In the genomic region with DNA sequence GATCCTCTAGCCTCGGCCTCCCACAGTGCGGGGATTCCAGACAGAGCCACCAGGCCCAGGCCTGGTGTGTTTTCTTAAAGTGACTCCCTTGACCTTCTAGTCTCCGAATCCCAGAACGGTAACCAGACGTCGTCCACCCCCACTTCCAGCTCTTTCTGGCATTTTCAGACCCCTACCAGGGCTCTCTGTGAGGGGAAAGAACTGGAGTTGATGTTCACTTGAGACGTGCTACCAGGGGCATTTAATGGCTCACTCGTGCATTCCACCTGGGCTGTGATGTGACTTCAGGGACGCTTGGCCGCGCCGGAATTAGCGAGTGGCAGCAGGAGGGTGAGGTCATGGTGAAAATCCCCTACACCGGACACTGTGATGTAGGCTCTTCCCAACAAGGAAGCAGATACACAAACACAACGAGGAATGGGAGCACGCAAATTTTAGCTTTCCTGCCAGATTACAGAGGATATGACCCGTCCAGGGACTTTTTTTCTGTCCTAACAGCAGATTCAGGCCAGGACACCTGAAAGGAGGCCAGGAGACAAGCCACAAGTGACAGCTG, we compare ENCODE assay signal across 8 cellular contexts. TPM values are rescaled to one million over a fixed set of nuclear protein-coding genes. Genes with fewer than 3 reads are reported as not detected.
DNase-seq lines count a peak whose midpoint lies in the region; ATAC-seq, FAIRE-seq and TF ChIP-seq lines count a peak whose summit lies in the region.

No MANE protein-coding gene starts in this region.

- FAIRE-seq in HepG2 (lab: Jason Lieb, UNC) = no peak

- POLR2A ChIA-PET in HepG2 (lab: Yijun Ruan, JAX) = interaction anchor here (1.2 to 2.8 kb wide), 8 partner anchors 10 to 551 kb away, joined by 4 to 31 read pairs (median 11); a partner anchor contains a TSS

- H3K9me3 Mint-ChIP-seq in T-helper 1 cell treated with Interleukin-12 subunit alpha and Interleukin-12 subunit beta and Interleukin-4 antibody, amounts not matched to agents 30 μg/mL and 1 μg/mL, for 36 hours = no peaks in the 10 kb centered on the region

- H3K4me2 ChIP-seq in HepG2 (ENCODE audit: low read depth, low read length) = peak overlapping the region; percentile 91

- no peak overlapping the region for H2AFZ ChIP-seq in HepG2 (ENCODE audit: low read length)

- H4K20me1 ChIP-seq in HepG2 (ENCODE audit: insufficient read depth, low read length) = peaks cover 22% of the 10 kb centered on the region

- peak overlapping the region; percentile 92 for H3K4me3 Mint-ChIP-seq in T-helper 1 cell treated with Interleukin-12 subunit alpha and Interleukin-12 subunit beta and Interleukin-4 antibody, amounts not matched to agents 30 μg/mL and 1 μg/mL, for 36 hours

- H3K27me3 ChIP-seq in ascending aorta = no peaks in the 10 kb centered on the region
- H3K27me3 ChIP-seq in HepG2 (ENCODE audit: control insufficient read depth in 1 of 2, insufficient read depth in 2 of 2, low read length in 2 of 2) = no peaks in the 10 kb centered on the region; a peak in 1 of 5 replicates
- no peaks in the 10 kb centered on the region for H3K27me3 ChIP-seq in suprapubic skin

- H3K79me2 ChIP-seq in HepG2 (ENCODE audit: insufficient read depth, low read length) = peaks cover 33% of the 10 kb centered on the region

- H3K27me3 Mint-ChIP-seq in T-helper 1 cell treated with Interleukin-12 subunit alpha and Interleukin-12 subunit beta and Interleukin-4 antibody, amounts not matched to agents 30 μg/mL and 1 μg/mL, for 36 hours (ENCODE audit: low read depth) = peaks cover 13% of the 10 kb centered on the region

- H3K36me3 Mint-ChIP-seq in T-helper 1 cell treated with Interleukin-12 subunit alpha and Interleukin-12 subunit beta and Interleukin-4 antibody, amounts not matched to agents 30 μg/mL and 1 μg/mL, for 36 hours (ENCODE audit: low read depth) = peaks cover 19% of the 10 kb centered on the region

- H3K27ac Mint-ChIP-seq in T-helper 1 cell treated with Interleukin-12 subunit alpha and Interleukin-12 subunit beta and Interleukin-4 antibody, amounts not matched to agents 30 μg/mL and 1 μg/mL, for 36 hours = peak overlapping the region; percentile 96

- TF ChIP-seq RAD21 in HepG2 (CRISPR knock-in tag; IDR thresholded peaks at IDR 0.05) = no peak

- TSS peak; percentile 78 for BruUV-seq in HepG2 (replicated peaks; lab: Mats Ljungman, UMichigan)

- no peak for DNase-seq in T-helper 1 cell
- peak in 1 of 2 donors; percentile 67 for DNase-seq in ascending aorta (ENCODE audit: low spot score in 2 of 2)
- DNase-seq in HepG2 (ENCODE audit: low spot score) = no peak
- DNase-seq in suprapubic skin (ENCODE audit: low spot score in 2 of 2) = peak in 1 of 2 donors; percentile 76

- no peaks in the 10 kb centered on the region for H3K9me3 ChIP-seq in ascending aorta
- no peaks in the 10 kb centered on the region for H3K9me3 ChIP-seq in HepG2 (ENCODE audit: low read length)
- H3K9me3 ChIP-seq in suprapubic skin = no peaks in the 10 kb centered on the region

- H3K27ac ChIP-seq in ascending aorta = peak overlapping the region; percentile 97 to 98
- no peak overlapping the region for H3K27ac ChIP-seq in HepG2 (ENCODE audit: extremely low read length, insufficient read depth, low read length)
- peak overlapping the region; percentile 91 for H3K27ac ChIP-seq in suprapubic skin

- ATAC-seq in HepG2 (no peak), HG03565 (IDR thresholded peaks at IDR 0.05; ENCODE audit: unreplicated experiment) (no peak), HG03460 (IDR thresholded peaks at IDR 0.05; ENCODE audit: unreplicated experiment) (no peak), HG03521 (IDR thresholded peaks at IDR 0.05; ENCODE audit: unreplicated experiment) (no peak)

- H3K36me3 ChIP-seq in ascending aorta (peaks cover 6 to 7% of the 10 kb centered on the region in 2 donors), HepG2 (replicated peaks in 1 of 2; ENCODE audit: control insufficient read depth in 1 of 2, insufficient read depth in 2 of 2, low read length in 2 of 2) (peaks cover 2 to 9% of the 10 kb centered on the region in 2 experiments; a peak in 4 of 5 replicates), suprapubic skin (peaks cover 4% of the 10 kb centered on the region)

- WGBS in HepG2 (ENCODE audit: low lambda C conversion rate) = 88% methylated on average over 17 of the region's 17 CpGs
- WGBS in suprapubic skin = 52% methylated on average over 17 of the region's 17 CpGs

- TF ChIP-seq POLR2A in HepG2 (IDR thresholded peaks at IDR 0.05; ENCODE audit: insufficient read depth in 1 of 2, low read depth in 2 of 2, low read length in 2 of 2) (no peak), suprapubic skin (IDR thresholded peaks at IDR 0.05) (no peak)

- H3K4me3 ChIP-seq in ascending aorta (peak overlapping the region; percentile 87 to 92), HepG2 (replicated peaks in 1 of 3; ENCODE audit: insufficient read depth in 1 of 3, low read depth in 2 of 3, low read length in 3 of 3) (peak overlapping the region in 1 of 3 experiments; percentile 91; a peak in 2 of 6 replicates), suprapubic skin (peak overlapping the region; percentile 85)

- no peak for TF ChIP-seq EP300 in HepG2 (IDR thresholded peaks at IDR 0.05; ENCODE audit: low read depth in 2 of 2, low read length in 2 of 2)
- no peak for TF ChIP-seq EP300 in HepG2 (CRISPR knock-in tag; IDR thresholded peaks at IDR 0.05; ENCODE audit: borderline replicate concordance)
- no peak for TF ChIP-seq EP300 in suprapubic skin (IDR thresholded peaks at IDR 0.05)

- intact Hi-C loops in ascending aorta (cut with DNase I) = loop anchor here (2.0 to 5.0 kb wide), 3 partner anchors 139 to 1245 kb away; a partner anchor contains a TSS
- intact Hi-C loops in HepG2 (cut with micrococcal nuclease; ENCODE audit: unreplicated experiment) = loop anchor here (10.0 kb wide), 1 partner anchor 83 kb away; no protein-coding TSS in a partner anchor

- H3K4me1 Mint-ChIP-seq in T-helper 1 cell treated with Interleukin-12 subunit alpha and Interleukin-12 subunit beta and Interleukin-4 antibody, amounts not matched to agents 30 μg/mL and 1 μg/mL, for 36 hours (ENCODE audit: low read depth) = peaks cover 24% of the 10 kb centered on the region

- H3K4me1 ChIP-seq in ascending aorta = peaks cover 0 to 29% of the 10 kb centered on the region in 2 donors
- H3K4me1 ChIP-seq in HepG2 (ENCODE audit: insufficient read depth, low read length) = peaks cover 48% of the 10 kb centered on the region
- H3K4me1 ChIP-seq in suprapubic skin = peaks cover 71% of the 10 kb centered on the region

- CTCF ChIA-PET in HepG2 (lab: Yijun Ruan, JAX; ENCODE audit: low intra/inter-chr PET ratio, low total read pairs) = no interaction called here

- in situ Hi-C loops in HepG2 (cut with HindIII; ENCODE audit: extremely low pct_ligation_motif_present, low pct_unique_long_range_greater_than_20kb) = no loop called here

- peak overlapping the region; percentile 89 for H3K9ac ChIP-seq in HepG2 (ENCODE audit: insufficient read depth, low read depth, low read length)

- TF ChIP-seq CTCF in ascending aorta (IDR thresholded peaks at IDR 0.05) (no peak), HepG2 (CRISPR knock-in tag; IDR thresholded peaks at IDR 0.05) (no peak), suprapubic skin (IDR thresholded peaks at IDR 0.05) (no peak)

TF ChIP-seq in HepG2, 621 proteins besides CTCF, POLR2A, EP300 and RAD21 (continues in another document):
- TF ChIP-seq, protein P1, sequence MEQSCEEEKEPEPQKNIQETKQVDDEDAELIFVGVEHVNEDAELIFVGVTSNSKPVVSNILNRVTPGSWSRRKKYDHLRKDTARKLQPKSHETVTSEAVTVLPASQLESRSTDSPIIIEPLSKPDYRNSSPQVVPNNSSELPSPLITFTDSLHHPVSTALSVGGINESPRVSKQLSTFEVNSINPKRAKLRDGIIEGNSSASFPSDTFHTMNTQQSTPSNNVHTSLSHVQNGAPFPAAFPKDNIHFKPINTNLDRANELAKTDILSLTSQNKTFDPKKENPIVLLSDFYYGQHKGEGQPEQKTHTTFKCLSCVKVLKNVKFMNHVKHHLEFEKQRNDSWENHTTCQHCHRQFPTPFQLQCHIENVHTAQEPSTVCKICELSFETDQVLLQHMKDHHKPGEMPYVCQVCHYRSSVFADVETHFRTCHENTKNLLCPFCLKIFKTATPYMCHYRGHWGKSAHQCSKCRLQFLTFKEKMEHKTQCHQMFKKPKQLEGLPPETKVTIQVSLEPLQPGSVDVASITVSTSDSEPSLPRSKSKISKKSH (CRISPR knock-in tag; IDR thresholded peaks at IDR 0.05; ENCODE audit: borderline replicate concordance) = no peak
- peak; percentile 70; the same call in 1 of the 2 replicates for TF ChIP-seq ZC3H4 (CRISPR knock-in tag; IDR thresholded peaks at IDR 0.05; ENCODE audit: borderline replicate concordance)

RNA-seq across cellular contexts. Expression of a gene that starts 1.1 kb away (rescaled TPM):
- total RNA-seq in ascending aorta (35.8 TPM), HepG2 (2016; rRNA removed; fragmentation: Illumina TruSeq; extraction: Trizol) (22.9 and 45.8 TPM in 2 replicates), suprapubic skin (10 to 100 TPM; 36.7 to 45.0 (median 38.6) TPM)
- total RNA-seq in HepG2 (2016; cell fraction: cytosol; rRNA removed; fragmentation: Illumina TruSeq; extraction: Trizol; ENCODE audit: low read depth) = 8.3 and 10.6 TPM in 2 replicates
- 22.8 and 43.0 TPM in 2 replicates for total RNA-seq in HepG2 (2016; cell fraction: insoluble cytoplasmic fraction; rRNA removed; fragmentation: Illumina TruSeq; extraction: Trizol)
- total RNA-seq in HepG2 (2016; cell fraction: membrane; rRNA removed; fragmentation: Illumina TruSeq; extraction: Trizol) = 30.7 and 34.7 TPM in 2 replicates
- 21.1 and 24.0 TPM in 2 replicates for total RNA-seq in HepG2 (2016; cell fraction: nucleus; rRNA removed; fragmentation: Illumina TruSeq; extraction: Trizol)
- 23.7 and 31.0 TPM in 2 replicates for polyA plus RNA-seq in HepG2 (2011; rRNA removed)
- 13.2 and 21.5 TPM in 2 replicates for polyA plus RNA-seq in HepG2 (2011; cell fraction: cytosol; rRNA removed)
- polyA plus RNA-seq in HepG2 (2011; cell fraction: nucleus; rRNA removed) = 10.2 and 12.4 TPM in 2 replicates
- polyA plus RNA-seq in HepG2 (2012) = 26.8 and 27.3 TPM in 2 replicates
- polyA plus RNA-seq in HepG2 (2016; cell fraction: cytosol; fragmentation: Illumina TruSeq; extraction: Trizol; ENCODE audit: low read depth) = 3.4 and 3.6 TPM in 2 replicates
- 41.0 and 43.8 TPM in 2 replicates for polyA plus RNA-seq in HepG2 (2016; cell fraction: insoluble cytoplasmic fraction; fragmentation: Illumina TruSeq; extraction: Trizol; ENCODE audit: low read depth)
- 18.5 and 20.3 TPM in 2 replicates for polyA plus RNA-seq in HepG2 (2016; cell fraction: membrane; fragmentation: Illumina TruSeq; extraction: Trizol; ENCODE audit: low read depth)
- polyA plus RNA-seq in HepG2 (2016; cell fraction: nucleus; fragmentation: Illumina TruSeq; extraction: Trizol; ENCODE audit: insufficient read depth, low read depth) = 24.4 and 25.6 TPM in 2 replicates
- polyA minus RNA-seq in HepG2 (2011; rRNA and poly(A)+ RNA removed; ENCODE audit: low replicate concordance) = 21.9 and 29.7 TPM in 2 replicates
- polyA minus RNA-seq in HepG2 (2011; cell fraction: cytosol; rRNA and poly(A)+ RNA removed) = 37.8 and 38.8 TPM in 2 replicates
- polyA minus RNA-seq in HepG2 (2011; cell fraction: nucleus; rRNA and poly(A)+ RNA removed) = 37.3 and 39.9 TPM in 2 replicates
